In genomic region chr11:48017105-48017874, GRCh38 we compare ENCODE assay signal across 9 cellular contexts. TPM values are rescaled to one million over a fixed set of nuclear protein-coding genes. Genes with fewer than 3 reads are reported as not detected.
DNase-seq lines count a peak whose midpoint lies in the region; ATAC-seq and TF ChIP-seq lines count a peak whose summit lies in the region.
"Had no signal": no experiment of that assay in that cellular context is flagged by ENCODE, and none has a peak within 500 bp of the region (broad histone marks: within the 10 kb centered on the region; RNA-seq: fewer than 3 reads in every experiment).

No MANE protein-coding gene starts in this region.

- H3K4me3 ChIP-seq in breast epithelium: no peak overlapping the region

- H3K4me1 Mint-ChIP-seq in activated CD4-positive, alpha-beta T cell treated with anti-CD3 and anti-CD28 coated beads for 36 hours: peaks cover 88% of the 10 kb centered on the region
- H3K4me1 Mint-ChIP-seq in effector memory CD8-positive, alpha-beta T cell (ENCODE audit: low read depth in 2 of 2): peaks cover 66 to 76% of the 10 kb centered on the region in 2 donors
- H3K4me1 Mint-ChIP-seq in stimulated activated naive CD8-positive, alpha-beta T cell treated with anti-CD3 and anti-CD28 coated beads, Interleukin-15, Interleukin-2, amounts not matched to agents 100 ng/mL and 50 ng/mL, for 24 hours (ENCODE audit: low read depth): peaks cover 94% of the 10 kb centered on the region

- peak overlapping the region; percentile 71 for H3K27ac Mint-ChIP-seq in activated CD4-positive, alpha-beta T cell treated with anti-CD3 and anti-CD28 coated beads for 36 hours
- H3K27ac Mint-ChIP-seq in effector memory CD8-positive, alpha-beta T cell: peak overlapping the region; percentile 94 to 96
- H3K27ac Mint-ChIP-seq in stimulated activated naive CD8-positive, alpha-beta T cell treated with anti-CD3 and anti-CD28 coated beads, Interleukin-15, Interleukin-2, amounts not matched to agents 100 ng/mL and 50 ng/mL, for 24 hours: peak overlapping the region; percentile 59

- no peaks in the 10 kb centered on the region for H3K9me3 Mint-ChIP-seq in activated CD4-positive, alpha-beta T cell treated with anti-CD3 and anti-CD28 coated beads for 36 hours (ENCODE audit: low read depth)
- H3K9me3 Mint-ChIP-seq in effector memory CD8-positive, alpha-beta T cell: no peaks in the 10 kb centered on the region
- H3K9me3 Mint-ChIP-seq in stimulated activated naive CD8-positive, alpha-beta T cell treated with anti-CD3 and anti-CD28 coated beads, Interleukin-15, Interleukin-2, amounts not matched to agents 100 ng/mL and 50 ng/mL, for 24 hours: no peaks in the 10 kb centered on the region

- POLR2A ChIA-PET in activated CD4-positive, alpha-beta T cell treated with anti-CD3 and anti-CD28 coated beads for 36 hours (lab: Charles Lee): interaction anchor here (0.7 to 1.4 kb wide), 4 partner anchors 11 to 91 kb away, joined by 3 to 8 read pairs (median 3); partner anchors contain the start of gene PTPRJ

- CTCF ChIA-PET in activated CD4-positive, alpha-beta T cell treated with anti-CD3 and anti-CD28 coated beads for 36 hours (lab: Charles Lee): interaction anchor here (0.6 to 1.7 kb wide), 6 partner anchors 7 to 102 kb away, joined by 3 to 11 read pairs (median 3); no protein-coding TSS in a partner anchor

- no peaks in the 10 kb centered on the region for H3K36me3 ChIP-seq in breast epithelium

- no peak for TF ChIP-seq CTCF in breast epithelium (IDR thresholded peaks at IDR 0.05)

- peak; percentile 47 for ATAC-seq in activated CD4-positive, alpha-beta T cell treated with anti-CD3 and anti-CD28 coated beads for 36 hours
- peak; percentile 64 for ATAC-seq in effector memory CD8-positive, alpha-beta T cell (replicated peaks)
- ATAC-seq in GM19351 (IDR thresholded peaks at IDR 0.05; ENCODE audit: unreplicated experiment): no peak
- ATAC-seq: PC-3 had no signal

- H3K27me3 ChIP-seq in breast epithelium: no peaks in the 10 kb centered on the region

- H3K27me3 Mint-ChIP-seq in activated CD4-positive, alpha-beta T cell treated with anti-CD3 and anti-CD28 coated beads for 36 hours: no peaks in the 10 kb centered on the region
- H3K27me3 Mint-ChIP-seq in effector memory CD8-positive, alpha-beta T cell: no peaks in the 10 kb centered on the region
- no peaks in the 10 kb centered on the region for H3K27me3 Mint-ChIP-seq in stimulated activated naive CD8-positive, alpha-beta T cell treated with anti-CD3 and anti-CD28 coated beads, Interleukin-15, Interleukin-2, amounts not matched to agents 100 ng/mL and 50 ng/mL, for 24 hours

- intact Hi-C loops in activated CD4-positive, alpha-beta T cell treated with anti-CD3 and anti-CD28 coated beads for 36 hours (cut with DNase I, micrococcal nuclease): loop anchor here (1.0 to 2.0 kb wide), 2 partner anchors 8 to 38 kb away; no protein-coding TSS in a partner anchor
- intact Hi-C loops in breast epithelium (cut with DNase I; ENCODE audit: low total_unique reads): no loop called here

- no peak overlapping the region for H3K4me3 Mint-ChIP-seq in activated CD4-positive, alpha-beta T cell treated with anti-CD3 and anti-CD28 coated beads for 36 hours
- H3K4me3 Mint-ChIP-seq in effector memory CD8-positive, alpha-beta T cell: peak overlapping the region; percentile 58 to 70
- H3K4me3 Mint-ChIP-seq in stimulated activated naive CD8-positive, alpha-beta T cell treated with anti-CD3 and anti-CD28 coated beads, Interleukin-15, Interleukin-2, amounts not matched to agents 100 ng/mL and 50 ng/mL, for 24 hours: peak overlapping the region; percentile 13

- no peaks in the 10 kb centered on the region for H3K4me1 ChIP-seq in breast epithelium

- DNase-seq in activated CD4-positive, alpha-beta T cell treated with anti-CD3 and anti-CD28 coated beads for 36 hours: peak; percentile 76
- no peak for DNase-seq in activated CD4-positive, alpha-beta T cell treated with anti-CD3 and anti-CD28 coated beads for 1 hour
- DNase-seq in activated CD4-positive, alpha-beta T cell treated with anti-CD3 and anti-CD28 coated beads, Interleukin-2, amount 50 U/mL, for 1 hour: peak; percentile 42
- peak; percentile 42 to 53 (median 52) for DNase-seq in effector memory CD8-positive, alpha-beta T cell
- DNase-seq in breast epithelium (ENCODE audit: low spot score in 2 of 2) (no peak), NCI-H82 (lab: John Stamatoyannopoulos, UW) (no peak)
- DNase-seq: PC-3 had no signal

- no peaks in the 10 kb centered on the region for H3K9me3 ChIP-seq in breast epithelium

- H3K36me3 Mint-ChIP-seq in activated CD4-positive, alpha-beta T cell treated with anti-CD3 and anti-CD28 coated beads for 36 hours (ENCODE audit: low read depth): peaks cover 9% of the 10 kb centered on the region
- H3K36me3 Mint-ChIP-seq in effector memory CD8-positive, alpha-beta T cell (ENCODE audit: insufficient read depth): peaks cover 39% of the 10 kb centered on the region
- H3K36me3 Mint-ChIP-seq in stimulated activated naive CD8-positive, alpha-beta T cell treated with anti-CD3 and anti-CD28 coated beads, Interleukin-15, Interleukin-2, amounts not matched to agents 100 ng/mL and 50 ng/mL, for 24 hours (ENCODE audit: low read depth): peaks cover 4% of the 10 kb centered on the region

- no peak for TF ChIP-seq POLR2A in breast epithelium (IDR thresholded peaks at IDR 0.05)

- no peak overlapping the region for H3K27ac ChIP-seq in breast epithelium

RNA-seq across cellular contexts. Expression of gene PTPRJ, which starts 36.9 kb away (rescaled TPM):
- 10 to 100 TPM; 20.8 to 21.3 TPM for total RNA-seq in activated CD4-positive, alpha-beta T cell treated with anti-CD3 and anti-CD28 coated beads for 36 hours
- 10 to 100 TPM; 14.6 to 15.7 (median 14.7) TPM for total RNA-seq in breast epithelium

Comparison
In these comparisons a context has a peak if more than half of its experiments do, and no peak if none do; other contexts are left out.
1. DNase-seq: peak in activated CD4-positive, alpha-beta T cell treated with anti-CD3 and anti-CD28 coated beads for 36 hours (single experiment), activated CD4-positive, alpha-beta T cell treated with anti-CD3 and anti-CD28 coated beads, Interleukin-2, amount 50 U/mL, for 1 hour (single experiment) and effector memory CD8-positive, alpha-beta T cell (3 of 3); none in activated CD4-positive, alpha-beta T cell treated with anti-CD3 and anti-CD28 coated beads for 1 hour (single experiment), breast epithelium (0 of 2) and NCI-H82 (single experiment).
2. Peak in every context shown above with its lines, with median percentiles within 50 percentile points of each other: H3K27ac Mint-ChIP-seq.